In the genomic region with DNA sequence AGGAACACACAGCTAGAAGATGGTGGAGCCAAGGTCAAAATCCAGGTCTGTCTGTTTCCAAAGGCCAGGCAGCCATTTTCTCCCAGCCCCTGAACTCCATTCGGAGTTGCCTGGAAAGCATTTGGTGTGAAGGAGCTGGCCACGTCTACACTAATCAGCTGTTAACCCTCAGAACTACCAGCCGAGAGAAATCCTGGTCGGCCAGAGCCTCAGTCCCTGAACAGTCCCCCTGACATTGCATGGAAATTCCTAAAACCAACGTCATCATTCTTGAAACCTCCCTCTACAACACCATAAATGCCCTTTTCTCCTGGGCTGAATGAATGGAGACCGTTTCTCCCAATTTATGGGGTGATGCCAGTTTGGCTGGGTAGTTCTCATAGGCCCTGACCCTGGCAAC, we compare ENCODE assay signal across 1 cellular context.
TF ChIP-seq lines count a peak whose summit lies in the region.

No MANE protein-coding gene starts in this region.

TF ChIP-seq in IMR-90, 13 proteins besides CTCF, POLR2A, EP300 and RAD21:
- TF ChIP-seq, protein P1, sequence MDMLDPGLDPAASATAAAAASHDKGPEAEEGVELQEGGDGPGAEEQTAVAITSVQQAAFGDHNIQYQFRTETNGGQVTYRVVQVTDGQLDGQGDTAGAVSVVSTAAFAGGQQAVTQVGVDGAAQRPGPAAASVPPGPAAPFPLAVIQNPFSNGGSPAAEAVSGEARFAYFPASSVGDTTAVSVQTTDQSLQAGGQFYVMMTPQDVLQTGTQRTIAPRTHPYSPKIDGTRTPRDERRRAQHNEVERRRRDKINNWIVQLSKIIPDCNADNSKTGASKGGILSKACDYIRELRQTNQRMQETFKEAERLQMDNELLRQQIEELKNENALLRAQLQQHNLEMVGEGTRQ (IDR thresholded peaks at IDR 0.05; ENCODE audit: low read depth, low read length), result no peak
- TF ChIP-seq MXI1 (IDR thresholded peaks at IDR 0.05; ENCODE audit: borderline replicate concordance, low read depth, low read length), result no peak
- TF ChIP-seq SMC3 (IDR thresholded peaks at IDR 0.05; ENCODE audit: low read depth, low read length), result no peak
- TF ChIP-seq CHD1 (IDR thresholded peaks at IDR 0.05; ENCODE audit: low read depth, low read length), result no peak
- TF ChIP-seq MAFK (IDR thresholded peaks at IDR 0.05; ENCODE audit: low read depth, low read length), result no peak
- no peak for TF ChIP-seq FOS (IDR thresholded peaks at IDR 0.05; ENCODE audit: low read depth, low read length)
- TF ChIP-seq RFX5 (IDR thresholded peaks at IDR 0.05; ENCODE audit: low read depth, low read length), result no peak
- no peak for TF ChIP-seq BHLHE40 (IDR thresholded peaks at IDR 0.05; ENCODE audit: low read depth, low read length)
- no peak for TF ChIP-seq CEBPB (IDR thresholded peaks at IDR 0.05; ENCODE audit: low read depth, low read length)
- TF ChIP-seq RCOR1 (IDR thresholded peaks at IDR 0.05; ENCODE audit: insufficient replicate concordance, low read length), result no peak
- TF ChIP-seq, protein P2, sequence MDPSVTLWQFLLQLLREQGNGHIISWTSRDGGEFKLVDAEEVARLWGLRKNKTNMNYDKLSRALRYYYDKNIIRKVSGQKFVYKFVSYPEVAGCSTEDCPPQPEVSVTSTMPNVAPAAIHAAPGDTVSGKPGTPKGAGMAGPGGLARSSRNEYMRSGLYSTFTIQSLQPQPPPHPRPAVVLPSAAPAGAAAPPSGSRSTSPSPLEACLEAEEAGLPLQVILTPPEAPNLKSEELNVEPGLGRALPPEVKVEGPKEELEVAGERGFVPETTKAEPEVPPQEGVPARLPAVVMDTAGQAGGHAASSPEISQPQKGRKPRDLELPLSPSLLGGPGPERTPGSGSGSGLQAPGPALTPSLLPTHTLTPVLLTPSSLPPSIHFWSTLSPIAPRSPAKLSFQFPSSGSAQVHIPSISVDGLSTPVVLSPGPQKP (IDR thresholded peaks at IDR 0.05; ENCODE audit: borderline replicate concordance, low read depth, low read length), result no peak
- no peak for TF ChIP-seq MAZ (IDR thresholded peaks at IDR 0.05; ENCODE audit: borderline replicate concordance, low read depth, low read length)
- no peak for TF ChIP-seq NFE2L2 (IDR thresholded peaks at IDR 0.05; ENCODE audit: low read depth, low read length)
